In the genomic region with DNA sequence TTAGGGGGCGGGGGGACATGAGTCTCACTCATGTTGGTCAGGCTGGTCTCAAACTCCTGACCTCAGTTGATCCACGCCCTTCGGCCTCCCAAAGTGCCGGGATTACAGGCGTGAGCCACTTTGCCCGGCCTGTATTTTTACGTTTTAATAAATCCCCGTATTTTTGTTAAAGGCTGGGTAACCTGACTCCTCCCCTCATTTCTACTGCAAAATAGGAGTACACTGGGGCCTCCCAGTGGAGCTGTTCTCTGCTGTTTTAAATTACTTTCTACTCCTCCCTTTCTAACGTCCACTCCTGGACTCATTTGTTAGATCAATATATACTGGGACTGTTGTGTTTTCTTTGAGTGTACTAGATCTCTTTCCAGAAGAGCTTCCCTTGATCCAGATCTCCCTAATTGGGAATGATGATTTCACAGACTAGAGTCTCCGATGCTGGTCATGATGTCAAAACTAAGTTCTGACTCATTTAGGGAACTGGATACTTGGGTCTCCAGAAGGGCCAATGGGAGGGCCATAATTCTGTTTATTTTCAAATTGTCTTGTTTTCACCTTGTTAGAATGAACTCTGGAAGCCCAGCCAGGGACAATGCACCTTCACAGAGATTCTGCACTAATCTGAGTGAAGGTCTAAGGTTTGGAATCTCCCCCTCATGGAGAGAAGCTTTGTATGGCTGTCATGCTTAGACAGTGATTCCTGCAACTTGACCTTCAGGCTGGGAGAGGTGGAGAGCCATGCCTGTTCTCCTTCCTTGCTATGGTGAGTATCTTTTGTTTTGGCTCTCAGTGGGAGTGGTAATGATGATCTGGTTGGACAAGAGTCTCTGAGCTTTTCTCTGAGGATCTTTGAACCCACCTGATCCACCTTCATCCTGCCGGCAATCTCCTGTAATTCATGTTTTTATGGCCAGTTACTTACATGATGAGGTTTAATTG, we compare ENCODE assay signal across 8 cellular contexts. TPM values are rescaled to one million over a fixed set of nuclear protein-coding genes. Genes with fewer than 3 reads are reported as not detected.
A peak's percentile ranks its signal among the peaks of the same experiment; 100 is the strongest.
DNase-seq lines count a peak whose midpoint lies in the region; ATAC-seq and TF ChIP-seq lines count a peak whose summit lies in the region.

No MANE protein-coding gene starts in this region.

- H3K9me2 ChIP-seq in GM23248 (ENCODE audit: insufficient read depth) = no peaks in the 10 kb centered on the region

- H3K4me3 ChIP-seq in GM23248 (peak overlapping the region; percentile 88), SJCRH30 (peak overlapping the region; percentile 93), esophagus squamous epithelium (peak overlapping the region; percentile 81 to 99 (median 90))

- H3K9me3 ChIP-seq in GM23248 (ENCODE audit: low read depth) (no peaks in the 10 kb centered on the region), SJCRH30 (replicated peaks) (no peaks in the 10 kb centered on the region), esophagus squamous epithelium (no peaks in the 10 kb centered on the region)

- intact Hi-C loops in esophagus squamous epithelium (cut with DNase I) (loop anchor here (10.0 kb wide), 2 partner anchors 102 to 152 kb away; a partner anchor contains a TSS), posterior vena cava (cut with DNase I) (loop anchor here in 1 of 2 donors (10.0 kb wide), 1 partner anchor 152 kb away; a partner anchor contains a TSS)

- H3K36me3 ChIP-seq in GM23248 (ENCODE audit: low read depth) (peaks cover 51% of the 10 kb centered on the region), SJCRH30 (peaks cover 51% of the 10 kb centered on the region), esophagus squamous epithelium (peaks cover 11 to 53% (median 35%) of the 10 kb centered on the region in 3 donors)

- peaks cover 31% of the 10 kb centered on the region for H3K4me1 ChIP-seq in GM23248 (ENCODE audit: insufficient read depth)
- H3K4me1 ChIP-seq in SJCRH30 = peaks cover 9% of the 10 kb centered on the region
- peaks cover 16 to 64% (median 42%) of the 10 kb centered on the region in 3 donors for H3K4me1 ChIP-seq in esophagus squamous epithelium

- in situ Hi-C loops in GM23248 (cut with MboI) = no loop called here

- ATAC-seq in GM18502 (IDR thresholded peaks at IDR 0.05; ENCODE audit: poor library complexity, unreplicated experiment) = no peak

- WGBS in GM23248 (ENCODE audit: low coverage in 1 of 2, low lambda C conversion rate in 2 of 2, missing lambda C conversion rate in 2 of 2), 2 experiments = 1 to 2% methylated on average over 11 of the region's 11 CpGs
- 8 to 21% methylated on average over 11 of the region's 11 CpGs for WGBS in esophagus squamous epithelium, 2 donors

- peak overlapping the region; percentile 93 for H3K27ac ChIP-seq in GM23248
- no peak overlapping the region; the same call in 1 of the 2 replicates for H3K27ac ChIP-seq in SJCRH30
- H3K27ac ChIP-seq in esophagus squamous epithelium = peak overlapping the region; percentile 69 to 98 (median 94)

- peak; percentile 74 for DNase-seq in GM23248
- no peak for DNase-seq in SJCRH30
- DNase-seq in esophagus squamous epithelium (lab: John Stamatoyannopoulos, UW) = no peak
- DNase-seq in posterior vena cava (ENCODE audit: low spot score) = peak; percentile 69
- DNase-seq in hippocampal formation (lab: John Stamatoyannopoulos, UW) = no peak
- no peak for DNase-seq in iPS-NIHi11 (ENCODE audit: low spot score)
- DNase-seq in activated CD4-positive, alpha-beta T cell treated with anti-CD3 and anti-CD28 coated beads for 48 hours = no peak

- H3K27me3 ChIP-seq in GM23248 (replicated peaks; ENCODE audit: insufficient read depth) (no peaks in the 10 kb centered on the region), SJCRH30 (no peaks in the 10 kb centered on the region), esophagus squamous epithelium (no peaks in the 10 kb centered on the region)

- peaks cover 16% of the 10 kb centered on the region for H4K20me1 ChIP-seq in GM23248 (ENCODE audit: insufficient read depth)

- H3F3A ChIP-seq in GM23248 (ENCODE audit: insufficient read depth) = peaks cover 63% of the 10 kb centered on the region

- peak in 2 of 6 experiments; percentile 5 to 15 for TF ChIP-seq CTCF in esophagus squamous epithelium (IDR thresholded peaks at IDR 0.05)

- H3K4me2 ChIP-seq in GM23248 (ENCODE audit: unreplicated experiment) = peak overlapping the region; percentile 99

- peaks cover 74% of the 10 kb centered on the region for H3K79me2 ChIP-seq in GM23248 (ENCODE audit: insufficient read depth)

- no peak overlapping the region for H2AFZ ChIP-seq in GM23248

- TF ChIP-seq POLR2A in esophagus squamous epithelium (IDR thresholded peaks at IDR 0.05) = no peak

- peak overlapping the region; percentile 96 for H3K9ac ChIP-seq in GM23248

RNA-seq across cellular contexts. Expression of a gene that starts 9.4 kb away (rescaled TPM):
- total RNA-seq in GM23248 (2014; rRNA removed; shearing (Covaris generic)) = 104 and 124 TPM in 2 replicates
- polyA plus RNA-seq in GM23248 (2016; fragmentation: Nextera tagmentation; extraction: Ambion mirVana) = 58.0 and 61.3 TPM in 2 replicates
- total RNA-seq in SJCRH30 (2014; rRNA removed; shearing (Covaris generic)) = 106 and 118 TPM in 2 replicates
- 100 to 1,000 TPM; 209 to 553 (median 252) TPM for total RNA-seq in esophagus squamous epithelium
- 100 to 1,000 TPM in 1 of 2 donors, 10 to 100 TPM in 1; 89.8 to 106 TPM for total RNA-seq in posterior vena cava

RNA-seq across cellular contexts. Expression of a gene that starts 21.6 kb away (rescaled TPM):
- total RNA-seq in GM23248 (2014; rRNA removed; shearing (Covaris generic)) = 86.1 and 107 TPM in 2 replicates
- polyA plus RNA-seq in GM23248 (2016; fragmentation: Nextera tagmentation; extraction: Ambion mirVana) = 67.5 and 76.3 TPM in 2 replicates
- total RNA-seq in SJCRH30 (2014; rRNA removed; shearing (Covaris generic)) = 0.56 TPM in 1 of 2 replicates, not detected in the other
- total RNA-seq in esophagus squamous epithelium (100 to 1,000 TPM; 158 to 362 (median 223) TPM), posterior vena cava (100 to 1,000 TPM; 157 to 187 TPM)

RNA-seq across cellular contexts. Expression of a gene that starts 21.9 kb away (rescaled TPM):
- total RNA-seq in GM23248 (2014; rRNA removed; shearing (Covaris generic)) = 1.3 and 1.7 TPM in 2 replicates
- polyA plus RNA-seq in GM23248 (2016; fragmentation: Nextera tagmentation; extraction: Ambion mirVana) = 0.85 and 0.91 TPM in 2 replicates
- 0.10 and 0.14 TPM in 2 replicates for total RNA-seq in SJCRH30 (2014; rRNA removed; shearing (Covaris generic))
- total RNA-seq in esophagus squamous epithelium (under 1 TPM; 0.35 to 0.97 (median 0.57) TPM), posterior vena cava (1 to 10 TPM; 1.4 to 1.7 TPM)

RNA-seq across cellular contexts. Expression of a gene that starts 25.7 kb away (rescaled TPM):
- total RNA-seq in GM23248 (2014; rRNA removed; shearing (Covaris generic)) = 38.3 and 40.2 TPM in 2 replicates
- polyA plus RNA-seq in GM23248 (2016; fragmentation: Nextera tagmentation; extraction: Ambion mirVana) = 27.8 TPM in 2 replicates
- 21.2 and 23.3 TPM in 2 replicates for total RNA-seq in SJCRH30 (2014; rRNA removed; shearing (Covaris generic))
- 10 to 100 TPM; 13.6 to 23.6 (median 17.3) TPM for total RNA-seq in esophagus squamous epithelium
- 10 to 100 TPM; 22.2 to 29.0 TPM for total RNA-seq in posterior vena cava

RNA-seq across cellular contexts. Expression of a gene that starts 30.2 kb away (rescaled TPM):
- 32.5 and 40.3 TPM in 2 replicates for total RNA-seq in GM23248 (2014; rRNA removed; shearing (Covaris generic))
- 48.4 and 52.3 TPM in 2 replicates for polyA plus RNA-seq in GM23248 (2016; fragmentation: Nextera tagmentation; extraction: Ambion mirVana)
- 90.1 and 106 TPM in 2 replicates for total RNA-seq in SJCRH30 (2014; rRNA removed; shearing (Covaris generic))
- total RNA-seq in esophagus squamous epithelium (10 to 100 TPM; 27.1 to 70.8 (median 36.6) TPM), posterior vena cava (10 to 100 TPM; 38.7 to 39.7 TPM)

Comparison
In these comparisons a context has a peak if more than half of its experiments do, and no peak if none do; other contexts are left out.
1. DNase-seq: peak in GM23248 (single experiment) and posterior vena cava (single experiment); none in SJCRH30 (0 of 2), esophagus squamous epithelium (single experiment), hippocampal formation (0 of 2), iPS-NIHi11 (single experiment) and activated CD4-positive, alpha-beta T cell treated with anti-CD3 and anti-CD28 coated beads for 48 hours (single experiment).
2. RNA of a gene that starts 21.6 kb away (total RNA-seq): 158 to 362 TPM in esophagus squamous epithelium, 157 to 187 TPM in posterior vena cava and 86.1 to 107 TPM in GM23248; 0.56 TPM in SJCRH30; every median in the first group is over 10 times any median in the second.
3. Peak in every context shown above with its lines, with median percentiles within 50 percentile points of each other: H3K4me3 ChIP-seq.